ENCODE assay signal across 1 cellular context in the genomic region with DNA sequence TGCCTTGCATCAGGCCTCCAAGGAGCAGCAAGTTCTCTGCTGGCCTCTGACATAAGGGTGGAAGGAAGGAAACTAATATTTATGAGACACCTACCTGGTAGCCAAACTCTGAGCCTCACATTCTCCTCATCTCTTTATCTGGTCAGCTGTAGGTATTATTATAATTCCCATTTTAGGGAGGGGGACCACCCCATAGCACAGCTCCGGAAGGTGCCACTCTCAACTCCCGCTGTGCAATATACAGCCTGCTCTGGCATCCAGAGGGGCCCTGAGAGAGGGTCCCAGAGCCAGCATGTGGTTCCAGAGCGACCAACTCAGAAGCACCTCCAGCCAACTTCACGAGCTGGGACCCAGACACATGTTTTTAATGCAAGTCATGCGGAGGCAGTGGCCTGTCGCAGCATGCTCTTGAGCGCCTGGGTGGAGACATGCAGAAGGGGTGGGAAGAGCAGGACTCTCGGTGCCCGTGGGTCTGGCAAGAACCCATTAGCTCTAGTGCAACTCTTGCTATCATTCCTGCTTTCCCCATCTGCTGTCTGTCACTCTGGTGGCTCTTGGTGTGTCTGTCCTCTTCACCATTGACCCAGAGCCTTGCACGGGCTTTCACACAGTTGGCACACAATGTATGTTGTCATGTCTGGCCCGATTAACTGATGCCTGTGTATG.
TF ChIP-seq lines count a peak whose summit lies in the region.

No MANE protein-coding gene starts in this region.

TF ChIP-seq in K562, 482 proteins besides CTCF, POLR2A, EP300 and RAD21 (continued from another document and continues in another):
- peak; percentile 53 for TF ChIP-seq RBFOX2 (IDR thresholded peaks at IDR 0.05; ENCODE audit: low read depth, low read length)
- no peak for TF ChIP-seq ZNF311 (CRISPR knock-in tag; IDR thresholded peaks at IDR 0.05)
- TF ChIP-seq JUND (IDR thresholded peaks at IDR 0.05; ENCODE audit: borderline replicate concordance, low read depth, low read length) = peak; percentile 5; the same call in 1 of the 2 replicates
- no peak; the same call in 1 of the 3 replicates for TF ChIP-seq JUND (tag; IDR thresholded peaks at IDR 0.05; ENCODE audit: borderline replicate concordance, low read depth, low read length)
- no peak for TF ChIP-seq SRSF7 (optimal IDR thresholded peaks at IDR 0.05; ENCODE audit: low read depth, low read length)
- TF ChIP-seq BMI1 (IDR thresholded peaks at IDR 0.05; ENCODE audit: low read length) = no peak
- TF ChIP-seq RBM39 (optimal IDR thresholded peaks at IDR 0.05; ENCODE audit: low read depth, low read length) = no peak
- TF ChIP-seq ZNF347 (CRISPR knock-in tag; IDR thresholded peaks at IDR 0.05; ENCODE audit: low read depth) = no peak
- TF ChIP-seq, protein P1, sequence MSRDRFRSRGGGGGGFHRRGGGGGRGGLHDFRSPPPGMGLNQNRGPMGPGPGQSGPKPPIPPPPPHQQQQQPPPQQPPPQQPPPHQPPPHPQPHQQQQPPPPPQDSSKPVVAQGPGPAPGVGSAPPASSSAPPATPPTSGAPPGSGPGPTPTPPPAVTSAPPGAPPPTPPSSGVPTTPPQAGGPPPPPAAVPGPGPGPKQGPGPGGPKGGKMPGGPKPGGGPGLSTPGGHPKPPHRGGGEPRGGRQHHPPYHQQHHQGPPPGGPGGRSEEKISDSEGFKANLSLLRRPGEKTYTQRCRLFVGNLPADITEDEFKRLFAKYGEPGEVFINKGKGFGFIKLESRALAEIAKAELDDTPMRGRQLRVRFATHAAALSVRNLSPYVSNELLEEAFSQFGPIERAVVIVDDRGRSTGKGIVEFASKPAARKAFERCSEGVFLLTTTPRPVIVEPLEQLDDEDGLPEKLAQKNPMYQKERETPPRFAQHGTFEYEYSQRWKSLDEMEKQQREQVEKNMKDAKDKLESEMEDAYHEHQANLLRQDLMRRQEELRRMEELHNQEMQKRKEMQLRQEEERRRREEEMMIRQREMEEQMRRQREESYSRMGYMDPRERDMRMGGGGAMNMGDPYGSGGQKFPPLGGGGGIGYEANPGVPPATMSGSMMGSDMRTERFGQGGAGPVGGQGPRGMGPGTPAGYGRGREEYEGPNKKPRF (IDR thresholded peaks at IDR 0.05; ENCODE audit: low read depth, low read length) = no peak
- 0 out of 2 replicates have a peak, but pooled peaks have one; percentile 23 for TF ChIP-seq ZFX (CRISPR knock-in tag; IDR thresholded peaks at IDR 0.05)
- no peak for TF ChIP-seq RFX1 (IDR thresholded peaks at IDR 0.05)
- TF ChIP-seq, protein P2, sequence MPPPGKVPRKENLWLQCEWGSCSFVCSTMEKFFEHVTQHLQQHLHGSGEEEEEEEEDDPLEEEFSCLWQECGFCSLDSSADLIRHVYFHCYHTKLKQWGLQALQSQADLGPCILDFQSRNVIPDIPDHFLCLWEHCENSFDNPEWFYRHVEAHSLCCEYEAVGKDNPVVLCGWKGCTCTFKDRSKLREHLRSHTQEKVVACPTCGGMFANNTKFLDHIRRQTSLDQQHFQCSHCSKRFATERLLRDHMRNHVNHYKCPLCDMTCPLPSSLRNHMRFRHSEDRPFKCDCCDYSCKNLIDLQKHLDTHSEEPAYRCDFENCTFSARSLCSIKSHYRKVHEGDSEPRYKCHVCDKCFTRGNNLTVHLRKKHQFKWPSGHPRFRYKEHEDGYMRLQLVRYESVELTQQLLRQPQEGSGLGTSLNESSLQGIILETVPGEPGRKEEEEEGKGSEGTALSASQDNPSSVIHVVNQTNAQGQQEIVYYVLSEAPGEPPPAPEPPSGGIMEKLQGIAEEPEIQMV (tag; conservative IDR thresholded peaks at IDR 0.05; ENCODE audit: low read depth) = no peak
- no peak for TF ChIP-seq ZNF561 (CRISPR knock-in tag; conservative IDR thresholded peaks at IDR 0.05)
- no peak for TF ChIP-seq KDM4B (IDR thresholded peaks at IDR 0.05; ENCODE audit: borderline replicate concordance in 2 of 2, low read depth in 1 of 2)
- TF ChIP-seq, protein P3, sequence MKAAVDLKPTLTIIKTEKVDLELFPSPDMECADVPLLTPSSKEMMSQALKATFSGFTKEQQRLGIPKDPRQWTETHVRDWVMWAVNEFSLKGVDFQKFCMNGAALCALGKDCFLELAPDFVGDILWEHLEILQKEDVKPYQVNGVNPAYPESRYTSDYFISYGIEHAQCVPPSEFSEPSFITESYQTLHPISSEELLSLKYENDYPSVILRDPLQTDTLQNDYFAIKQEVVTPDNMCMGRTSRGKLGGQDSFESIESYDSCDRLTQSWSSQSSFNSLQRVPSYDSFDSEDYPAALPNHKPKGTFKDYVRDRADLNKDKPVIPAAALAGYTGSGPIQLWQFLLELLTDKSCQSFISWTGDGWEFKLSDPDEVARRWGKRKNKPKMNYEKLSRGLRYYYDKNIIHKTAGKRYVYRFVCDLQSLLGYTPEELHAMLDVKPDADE (conservative IDR thresholded peaks at IDR 0.05; ENCODE audit: control insufficient read depth, low read depth, low read length) = no peak
- TF ChIP-seq STAG1 (CRISPR knock-in tag; IDR thresholded peaks at IDR 0.05; ENCODE audit: borderline replicate concordance) = no peak
- TF ChIP-seq ZNF408 (CRISPR knock-in tag; IDR thresholded peaks at IDR 0.05; ENCODE audit: low read depth) = no peak
- TF ChIP-seq KDM1A (IDR thresholded peaks at IDR 0.05) = no peak
- TF ChIP-seq ARNT (IDR thresholded peaks at IDR 0.05) = no peak
- TF ChIP-seq, protein P4, sequence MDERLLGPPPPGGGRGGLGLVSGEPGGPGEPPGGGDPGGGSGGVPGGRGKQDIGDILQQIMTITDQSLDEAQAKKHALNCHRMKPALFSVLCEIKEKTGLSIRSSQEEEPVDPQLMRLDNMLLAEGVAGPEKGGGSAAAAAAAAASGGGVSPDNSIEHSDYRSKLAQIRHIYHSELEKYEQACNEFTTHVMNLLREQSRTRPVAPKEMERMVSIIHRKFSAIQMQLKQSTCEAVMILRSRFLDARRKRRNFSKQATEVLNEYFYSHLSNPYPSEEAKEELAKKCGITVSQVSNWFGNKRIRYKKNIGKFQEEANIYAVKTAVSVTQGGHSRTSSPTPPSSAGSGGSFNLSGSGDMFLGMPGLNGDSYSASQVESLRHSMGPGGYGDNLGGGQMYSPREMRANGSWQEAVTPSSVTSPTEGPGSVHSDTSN (CRISPR knock-in tag; IDR thresholded peaks at IDR 0.05; ENCODE audit: low read depth) = no peak
- TF ChIP-seq, protein P4 (tag; conservative IDR thresholded peaks at IDR 0.05; ENCODE audit: low read depth) = no peak
- TF ChIP-seq HNRNPK (IDR thresholded peaks at IDR 0.05; ENCODE audit: low read depth, low read length, poor library complexity, severe bottlenecking) = no peak
- TF ChIP-seq TEAD4 (IDR thresholded peaks at IDR 0.05; ENCODE audit: low read length) = no peak
- no peak for TF ChIP-seq TEAD4 (CRISPR knock-in tag; IDR thresholded peaks at IDR 0.05; ENCODE audit: borderline replicate concordance)
- TF ChIP-seq ZKSCAN1 (IDR thresholded peaks at IDR 0.05; ENCODE audit: low read depth, low read length) = no peak
- no peak for TF ChIP-seq HIVEP1 (CRISPR knock-in tag; IDR thresholded peaks at IDR 0.05)
- TF ChIP-seq ZNF3 (CRISPR knock-in tag; IDR thresholded peaks at IDR 0.05) = no peak
- TF ChIP-seq ZNF445 (CRISPR knock-in tag; IDR thresholded peaks at IDR 0.05; ENCODE audit: low read depth) = no peak
- no peak for TF ChIP-seq RHOXF2B (CRISPR knock-in tag; conservative IDR thresholded peaks at IDR 0.05)
- no peak for TF ChIP-seq FOXA1 (IDR thresholded peaks at IDR 0.05; ENCODE audit: borderline replicate concordance)
- TF ChIP-seq CBFA2T3 (IDR thresholded peaks at IDR 0.05) = 0 out of 2 replicates have a peak, but pooled peaks have one; percentile 17
- no peak for TF ChIP-seq ZNF24 (IDR thresholded peaks at IDR 0.05)
- TF ChIP-seq ZNF75A (CRISPR knock-in tag; IDR thresholded peaks at IDR 0.05) = no peak
- TF ChIP-seq ZNF609 (CRISPR knock-in tag; IDR thresholded peaks at IDR 0.05; ENCODE audit: borderline replicate concordance) = no peak
- TF ChIP-seq RAD51 (IDR thresholded peaks at IDR 0.05; ENCODE audit: borderline replicate concordance, low read depth) = no peak
- no peak for TF ChIP-seq CTBP1 (IDR thresholded peaks at IDR 0.05; ENCODE audit: borderline replicate concordance)
- TF ChIP-seq ZNF174 (CRISPR knock-in tag; IDR thresholded peaks at IDR 0.05) = no peak
- TF ChIP-seq ZNF140 (CRISPR knock-in tag; IDR thresholded peaks at IDR 0.05) = no peak
- TF ChIP-seq, protein P5, sequence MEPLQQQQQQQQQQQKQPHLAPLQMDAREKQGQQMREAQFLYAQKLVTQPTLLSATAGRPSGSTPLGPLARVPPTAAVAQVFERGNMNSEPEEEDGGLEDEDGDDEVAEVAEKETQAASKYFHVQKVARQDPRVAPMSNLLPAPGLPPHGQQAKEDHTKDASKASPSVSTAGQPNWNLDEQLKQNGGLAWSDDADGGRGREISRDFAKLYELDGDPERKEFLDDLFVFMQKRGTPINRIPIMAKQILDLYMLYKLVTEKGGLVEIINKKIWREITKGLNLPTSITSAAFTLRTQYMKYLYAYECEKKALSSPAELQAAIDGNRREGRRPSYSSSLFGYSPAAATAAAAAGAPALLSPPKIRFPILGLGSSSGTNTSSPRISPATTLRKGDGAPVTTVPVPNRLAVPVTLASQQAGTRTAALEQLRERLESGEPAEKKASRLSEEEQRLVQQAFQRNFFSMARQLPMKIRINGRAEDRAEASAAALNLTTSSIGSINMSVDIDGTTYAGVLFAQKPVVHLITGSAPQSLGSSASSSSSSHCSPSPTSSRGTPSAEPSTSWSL (CRISPR knock-in tag; IDR thresholded peaks at IDR 0.05; ENCODE audit: borderline replicate concordance) = no peak
- TF ChIP-seq ZNF12 (CRISPR knock-in tag; IDR thresholded peaks at IDR 0.05) = no peak
- peak; percentile 75 for TF ChIP-seq DPF2 (IDR thresholded peaks at IDR 0.05)
- TF ChIP-seq MAFK (IDR thresholded peaks at IDR 0.05; ENCODE audit: low read length) = peak; percentile 63
- no peak for TF ChIP-seq NKRF (IDR thresholded peaks at IDR 0.05; ENCODE audit: borderline replicate concordance)
- TF ChIP-seq MCM5 (IDR thresholded peaks at IDR 0.05; ENCODE audit: low read depth) = no peak
- TF ChIP-seq ZNF431 (CRISPR knock-in tag; IDR thresholded peaks at IDR 0.05) = no peak
